10 cellular contexts compared by ENCODE assay signal in the genomic region with DNA sequence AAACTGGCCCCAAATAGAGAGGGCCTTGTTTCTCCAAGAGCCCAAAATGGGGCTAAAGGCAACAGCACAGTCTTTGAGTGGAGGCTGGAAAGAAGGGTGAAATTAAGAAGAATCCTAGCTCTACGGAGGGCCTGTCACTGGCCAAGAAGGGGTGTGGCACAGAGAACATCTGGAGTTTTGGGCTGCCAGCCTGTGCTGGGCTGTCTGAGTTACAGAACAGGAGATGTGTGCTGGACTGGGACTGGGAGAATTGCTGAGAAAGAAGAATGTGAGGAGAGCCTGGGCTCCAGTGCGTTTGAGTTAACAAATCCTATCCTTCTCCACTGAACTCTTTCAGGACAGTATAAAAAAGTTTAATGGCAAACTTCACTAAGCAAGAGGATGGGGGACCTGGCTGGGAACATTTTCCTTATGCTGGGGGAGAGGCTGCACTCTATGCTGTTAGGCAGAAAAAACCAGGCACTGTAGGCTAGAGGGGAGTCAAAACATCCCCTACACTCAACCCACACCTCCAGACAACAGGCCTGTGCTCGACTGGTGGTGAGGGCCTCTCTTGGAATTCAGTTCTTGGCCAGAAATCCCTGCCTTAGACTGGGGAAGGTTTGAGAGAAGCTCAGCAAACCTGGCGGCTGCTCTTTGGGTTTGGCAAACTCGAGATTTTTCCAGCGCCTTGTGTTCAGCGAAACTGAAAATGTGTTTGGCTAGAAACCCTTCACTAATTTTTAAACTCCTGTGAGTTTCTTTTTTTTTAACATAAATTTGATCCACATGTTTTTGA.
A peak's percentile ranks its signal among the peaks of the same experiment; 100 is the strongest.
DNase-seq lines count a peak whose midpoint lies in the region; ATAC-seq and TF ChIP-seq lines count a peak whose summit lies in the region.
"Had no signal": no experiment of that assay in that cellular context is flagged by ENCODE, and none has a peak within 500 bp of the region (broad histone marks: within the 10 kb centered on the region; RNA-seq: fewer than 3 reads in every experiment).

No MANE protein-coding gene starts in this region.

- no peaks in the 10 kb centered on the region for H4K20me1 ChIP-seq in GM23338 (replicated peaks; ENCODE audit: insufficient read depth)

- peaks cover 6% of the 10 kb centered on the region; the same call in 1 of the 3 replicates for H3K9me3 Mint-ChIP-seq in GM23338
- peaks cover 6% of the 10 kb centered on the region for H3K9me3 Mint-ChIP-seq in activated CD4-positive, alpha-beta T cell treated with anti-CD3 and anti-CD28 coated beads, Interleukin-2, amount 10 ng/mL, durations not matched to agents 24 days and 14 days

- H3K36me3 ChIP-seq in GM23338 (ENCODE audit: insufficient read depth) = peaks cover 4% of the 10 kb centered on the region; the same call in 1 of the 2 replicates
- H3K36me3 ChIP-seq in stomach smooth muscle (ENCODE audit: control insufficient read depth in 2 of 2, insufficient read depth in 2 of 2, low read length in 2 of 2) = no peaks in the 10 kb centered on the region

- H3K4me3 Mint-ChIP-seq in GM23338 = no peak overlapping the region
- no peak overlapping the region for H3K4me3 Mint-ChIP-seq in activated CD4-positive, alpha-beta T cell treated with anti-CD3 and anti-CD28 coated beads, Interleukin-2, amount 10 ng/mL, durations not matched to agents 24 days and 14 days
- H3K4me3 Mint-ChIP-seq: naive B cell had no signal

- peaks cover 11% of the 10 kb centered on the region; the same call in 1 of the 2 replicates for H3K9me2 ChIP-seq in GM23338 (ENCODE audit: insufficient read depth)

- peaks cover 25% of the 10 kb centered on the region for H3K4me1 ChIP-seq in GM23338 (ENCODE audit: insufficient read depth)
- H3K4me1 ChIP-seq in stomach smooth muscle (ENCODE audit: control insufficient read depth, insufficient read depth, low read length) = peaks cover 37% of the 10 kb centered on the region

- H3K4me3 ChIP-seq in GM23338 (peak overlapping the region; percentile 7; the same call in 1 of the 2 replicates), stomach smooth muscle (ENCODE audit: low read length in 2 of 2) (peak overlapping the region in 1 of 2 donors; percentile 54)

- H3K27me3 Mint-ChIP-seq in GM23338 (ENCODE audit: insufficient read depth, low read depth, poor library complexity) = peaks cover 10% of the 10 kb centered on the region
- H3K27me3 Mint-ChIP-seq in activated CD4-positive, alpha-beta T cell treated with anti-CD3 and anti-CD28 coated beads, Interleukin-2, amount 10 ng/mL, durations not matched to agents 24 days and 14 days = peaks cover 17% of the 10 kb centered on the region

- DNase-seq in GM23338 (ENCODE audit: low spot score) (peak; percentile 27), dedifferentiated amniotic fluid mesenchymal stem cell (ENCODE audit: extremely low spot score) (peak; percentile 68)
- DNase-seq in activated T-cell treated with anti-CD3 and anti-CD28 coated beads, Interleukin-2, amount 50 U/mL, for 1 hour = no peak
- no peak for DNase-seq in activated CD4-positive, alpha-beta T cell treated with anti-CD3 and anti-CD28 coated beads, Interleukin-2, amount 10 ng/mL, durations not matched to agents 24 days and 14 days
- DNase-seq: activated CD4-positive, alpha-beta T cell treated with anti-CD3 and anti-CD28 coated beads, Interleukin-2, amount 50 U/mL, for 48 hours; naive B cell had no signal

- no peaks in the 10 kb centered on the region; the same call in 1 of the 2 replicates for H3K79me2 ChIP-seq in GM23338 (replicated peaks; ENCODE audit: insufficient read depth)

- no peaks in the 10 kb centered on the region for H3K9me3 ChIP-seq in stomach smooth muscle (ENCODE audit: control insufficient read depth in 2 of 2, low read length in 2 of 2)

- no peak overlapping the region for H2AFZ ChIP-seq in GM23338

- peaks cover 31% of the 10 kb centered on the region for H3K4me1 Mint-ChIP-seq in GM23338
- H3K4me1 Mint-ChIP-seq in activated CD4-positive, alpha-beta T cell treated with anti-CD3 and anti-CD28 coated beads, Interleukin-2, amount 10 ng/mL, durations not matched to agents 24 days and 14 days = no peaks in the 10 kb centered on the region

- H3F3A ChIP-seq in GM23338 (replicated peaks; ENCODE audit: low read depth) = peaks cover 9% of the 10 kb centered on the region; the same call in 1 of the 2 replicates

- peaks cover 38% of the 10 kb centered on the region for H3K36me3 Mint-ChIP-seq in GM23338 (ENCODE audit: low read depth)
- peaks cover 1% of the 10 kb centered on the region for H3K36me3 Mint-ChIP-seq in activated CD4-positive, alpha-beta T cell treated with anti-CD3 and anti-CD28 coated beads, Interleukin-2, amount 10 ng/mL, durations not matched to agents 24 days and 14 days (ENCODE audit: low read depth)
- H3K36me3 Mint-ChIP-seq: naive B cell had no signal

- peak overlapping the region; percentile 60 for H3K4me2 ChIP-seq in GM23338

- H3K27me3 ChIP-seq in GM23338 (ENCODE audit: insufficient read depth) = no peaks in the 10 kb centered on the region
- no peaks in the 10 kb centered on the region for H3K27me3 ChIP-seq in layer of hippocampus (ENCODE audit: control insufficient read depth, insufficient read depth, low read length)
- H3K27me3 ChIP-seq in stomach smooth muscle (ENCODE audit: control insufficient read depth in 1 of 2, insufficient read depth in 2 of 2, low read length in 2 of 2) = no peaks in the 10 kb centered on the region

- H3K27ac Mint-ChIP-seq in GM23338 = peak overlapping the region; percentile 79; the same call in 1 of the 2 replicates
- no peak overlapping the region for H3K27ac Mint-ChIP-seq in activated CD4-positive, alpha-beta T cell treated with anti-CD3 and anti-CD28 coated beads, Interleukin-2, amount 10 ng/mL, durations not matched to agents 24 days and 14 days
- H3K27ac Mint-ChIP-seq: naive B cell had no signal

- ATAC-seq in GM23338 (peak; percentile 79), GM18502 (IDR thresholded peaks at IDR 0.05; ENCODE audit: poor library complexity, unreplicated experiment) (no peak), HG03442 (IDR thresholded peaks at IDR 0.05; ENCODE audit: unreplicated experiment) (no peak)

- TF ChIP-seq CTCF in GM23338 (conservative IDR thresholded peaks at IDR 0.05; ENCODE audit: low read depth in 2 of 2) = no peak

- intact Hi-C loops in activated CD4-positive, alpha-beta T cell treated with anti-CD3 and anti-CD28 coated beads, Interleukin-2, amount 10 ng/mL, durations not matched to agents 24 days and 14 days (cut with micrococcal nuclease) = no loop called here

- peak overlapping the region; percentile 32 to 58 for H3K9ac ChIP-seq in stomach smooth muscle (ENCODE audit: low read length in 2 of 2)

- H3K27ac ChIP-seq in GM23338 (ENCODE audit: low read depth) (peak overlapping the region; percentile 64), layer of hippocampus (ENCODE audit: low read depth, low read length) (peak overlapping the region; percentile 71), stomach smooth muscle (ENCODE audit: low read length) (peak overlapping the region; percentile 89)

TF ChIP-seq in GM23338, 12 proteins besides CTCF, POLR2A, EP300 and RAD21 (continues in another document):
- TF ChIP-seq POLR2AphosphoS5 (IDR thresholded peaks at IDR 0.05; ENCODE audit: low read depth) (no peak), STAT1 (IDR thresholded peaks at IDR 0.05; ENCODE audit: unreplicated experiment) (no peak), EZH2phosphoT487 (IDR thresholded peaks at IDR 0.05; ENCODE audit: unreplicated experiment) (no peak), CREB1 (CRISPR knock-in tag; IDR thresholded peaks at IDR 0.05; ENCODE audit: low read depth) (no peak), ZNF331 (CRISPR knock-in tag; IDR thresholded peaks at IDR 0.05; ENCODE audit: low read depth) (no peak), NANOG (IDR thresholded peaks at IDR 0.05; ENCODE audit: borderline replicate concordance) (no peak)
- TF ChIP-seq, protein P1, sequence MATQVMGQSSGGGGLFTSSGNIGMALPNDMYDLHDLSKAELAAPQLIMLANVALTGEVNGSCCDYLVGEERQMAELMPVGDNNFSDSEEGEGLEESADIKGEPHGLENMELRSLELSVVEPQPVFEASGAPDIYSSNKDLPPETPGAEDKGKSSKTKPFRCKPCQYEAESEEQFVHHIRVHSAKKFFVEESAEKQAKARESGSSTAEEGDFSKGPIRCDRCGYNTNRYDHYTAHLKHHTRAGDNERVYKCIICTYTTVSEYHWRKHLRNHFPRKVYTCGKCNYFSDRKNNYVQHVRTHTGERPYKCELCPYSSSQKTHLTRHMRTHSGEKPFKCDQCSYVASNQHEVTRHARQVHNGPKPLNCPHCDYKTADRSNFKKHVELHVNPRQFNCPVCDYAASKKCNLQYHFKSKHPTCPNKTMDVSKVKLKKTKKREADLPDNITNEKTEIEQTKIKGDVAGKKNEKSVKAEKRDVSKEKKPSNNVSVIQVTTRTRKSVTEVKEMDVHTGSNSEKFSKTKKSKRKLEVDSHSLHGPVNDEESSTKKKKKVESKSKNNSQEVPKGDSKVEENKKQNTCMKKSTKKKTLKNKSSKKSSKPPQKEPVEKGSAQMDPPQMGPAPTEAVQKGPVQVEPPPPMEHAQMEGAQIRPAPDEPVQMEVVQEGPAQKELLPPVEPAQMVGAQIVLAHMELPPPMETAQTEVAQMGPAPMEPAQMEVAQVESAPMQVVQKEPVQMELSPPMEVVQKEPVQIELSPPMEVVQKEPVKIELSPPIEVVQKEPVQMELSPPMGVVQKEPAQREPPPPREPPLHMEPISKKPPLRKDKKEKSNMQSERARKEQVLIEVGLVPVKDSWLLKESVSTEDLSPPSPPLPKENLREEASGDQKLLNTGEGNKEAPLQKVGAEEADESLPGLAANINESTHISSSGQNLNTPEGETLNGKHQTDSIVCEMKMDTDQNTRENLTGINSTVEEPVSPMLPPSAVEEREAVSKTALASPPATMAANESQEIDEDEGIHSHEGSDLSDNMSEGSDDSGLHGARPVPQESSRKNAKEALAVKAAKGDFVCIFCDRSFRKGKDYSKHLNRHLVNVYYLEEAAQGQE (IDR thresholded peaks at IDR 0.05; ENCODE audit: unreplicated experiment) = no peak

Comparison
In these comparisons a context has a peak if more than half of its experiments do, and no peak if none do; other contexts are left out.
1. DNase-seq: peak in GM23338 (single experiment) and dedifferentiated amniotic fluid mesenchymal stem cell (single experiment); none in activated T-cell treated with anti-CD3 and anti-CD28 coated beads, Interleukin-2, amount 50 U/mL, for 1 hour (single experiment) and activated CD4-positive, alpha-beta T cell treated with anti-CD3 and anti-CD28 coated beads, Interleukin-2, amount 10 ng/mL, durations not matched to agents 24 days and 14 days (single experiment).
2. Peak in every context shown above with its lines, with median percentiles within 50 percentile points of each other: H3K27ac ChIP-seq.